Comparison of ENCODE assay signal across 8 cellular contexts in the genomic region with DNA sequence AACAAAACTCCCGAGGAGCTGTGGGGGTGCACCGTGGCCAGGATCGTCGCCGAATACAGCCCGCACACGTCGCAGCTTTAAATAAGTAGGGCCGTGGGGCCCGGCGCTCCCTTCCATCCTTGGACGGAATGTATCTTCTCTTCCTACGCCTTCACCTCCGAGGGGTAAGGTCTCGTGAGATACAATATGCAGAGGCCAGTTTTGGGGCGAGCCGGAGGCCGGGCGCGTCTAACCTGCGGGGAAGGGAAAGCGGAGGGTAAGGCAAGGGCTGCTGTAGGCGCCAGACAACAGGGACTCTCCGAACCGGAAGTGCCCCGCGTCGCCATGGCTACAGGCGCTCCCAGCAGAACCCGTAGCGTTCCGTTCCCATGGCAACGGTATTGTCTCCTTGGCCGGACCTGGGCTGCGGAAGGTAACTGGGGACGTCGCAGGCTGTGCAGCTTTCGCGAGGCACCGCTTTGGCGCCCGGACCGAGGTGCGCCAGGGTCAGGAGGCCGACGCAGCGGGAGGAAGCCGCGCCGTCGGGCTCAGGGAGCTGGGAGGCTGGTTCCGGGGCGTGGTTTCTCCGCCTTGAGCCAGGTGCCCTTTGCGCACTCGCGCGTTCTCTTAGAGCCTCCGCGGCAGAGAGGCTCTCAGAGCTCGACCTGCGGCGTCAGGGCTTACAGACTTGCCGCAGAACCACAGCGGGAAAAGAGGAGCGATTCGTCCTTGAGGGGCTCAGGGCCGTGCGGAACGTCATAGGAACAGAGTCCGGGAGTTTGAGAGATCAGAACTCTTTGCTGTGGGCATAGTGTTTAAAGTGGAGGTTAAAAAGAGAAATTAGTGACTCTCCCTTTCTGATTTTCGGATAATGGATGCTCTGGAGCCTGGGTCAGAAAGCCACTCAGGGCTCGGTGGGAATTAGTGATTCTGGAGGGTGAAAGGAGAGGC. TPM values are rescaled to one million over a fixed set of nuclear protein-coding genes. Genes with fewer than 3 reads are reported as not detected.
DNase-seq lines count a peak whose midpoint lies in the region; ATAC-seq and TF ChIP-seq lines count a peak whose summit lies in the region.

A gene with protein sequence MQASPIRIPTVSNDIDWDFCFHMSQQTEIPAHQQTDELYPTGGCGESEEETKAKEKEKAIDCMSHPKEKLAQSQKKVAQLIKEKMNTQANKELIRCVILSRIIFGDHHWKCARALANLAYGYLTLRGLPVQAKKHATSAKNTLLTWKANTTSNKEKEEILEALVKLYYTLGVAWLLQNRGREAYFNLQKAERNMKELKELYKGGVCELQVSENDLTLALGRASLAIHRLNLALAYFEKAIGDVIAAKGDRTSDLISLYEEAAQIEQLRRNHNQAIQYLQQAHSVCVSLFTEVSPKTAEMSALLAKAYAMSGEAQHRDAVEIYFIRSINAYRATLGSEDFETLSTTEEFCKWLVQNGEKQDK (plus strand): TSS at position 380 of the 930 bp plus-strand sequence. CDS start 1,508 bp downstream, outside the sequence.

- peaks cover 17% of the 10 kb centered on the region for H3K4me1 Mint-ChIP-seq in activated CD4-positive, alpha-beta memory T cell treated with anti-CD3 and anti-CD28 coated beads, Interleukin-2, amount 10 ng/mL, durations not matched to agents 7 days and 5 days

- H3K9me3 ChIP-seq in ectodermal cell (ENCODE audit: control insufficient read depth, low read length) = no peaks in the 10 kb centered on the region
- H3K9me3 ChIP-seq in lower lobe of right lung = no peaks in the 10 kb centered on the region

- H3K27me3 Mint-ChIP-seq in activated CD4-positive, alpha-beta memory T cell treated with anti-CD3 and anti-CD28 coated beads, Interleukin-2, amount 10 ng/mL, durations not matched to agents 7 days and 5 days = peaks cover 7% of the 10 kb centered on the region

- peak; percentile 90 for DNase-seq in AG08396 (ENCODE audit: low spot score)
- peak; percentile 91 for DNase-seq in NCI-H345 treated with DMSO at 0.1 percent for 48 hours (lab: John Stamatoyannopoulos, UW; ENCODE audit: unreplicated experiment)
- peak; percentile 89 for DNase-seq in activated CD4-positive, alpha-beta memory T cell treated with anti-CD3 and anti-CD28 coated beads, Interleukin-2, amount 10 ng/mL, durations not matched to agents 7 days and 5 days
- peak; percentile 94 for DNase-seq in lower lobe of right lung
- DNase-seq in stimulated activated CD4-positive, alpha-beta T cell treated with anti-CD3 and anti-CD28 coated beads, Interleukin-4, amount 100 ng/mL, for 48 hours (ENCODE audit: low read depth in 2 of 2) = peak; percentile 79 to 86

- ATAC-seq in GM19035 (IDR thresholded peaks at IDR 0.05; ENCODE audit: unreplicated experiment) (peak; percentile 99), HG03280 (IDR thresholded peaks at IDR 0.05; ENCODE audit: unreplicated experiment) (peak; percentile 97), lower lobe of right lung (peak; percentile 95 to 97)

- H3K36me3 Mint-ChIP-seq in activated CD4-positive, alpha-beta memory T cell treated with anti-CD3 and anti-CD28 coated beads, Interleukin-2, amount 10 ng/mL, durations not matched to agents 7 days and 5 days (ENCODE audit: low read depth) = no peaks in the 10 kb centered on the region

- no peaks in the 10 kb centered on the region for H3K36me3 ChIP-seq in ectodermal cell (ENCODE audit: control insufficient read depth, insufficient read depth, low read length)
- no peaks in the 10 kb centered on the region for H3K36me3 ChIP-seq in lower lobe of right lung

- WGBS in ectodermal cell, 2 experiments = 3% methylated on average over 73 of the region's 73 CpGs

- H3K4me3 ChIP-seq in ectodermal cell (ENCODE audit: insufficient read depth, low read depth, low read length) (peak within 1 kb of the TSS; percentile 62), lower lobe of right lung (peak within 1 kb of the TSS; percentile 84)

- TF ChIP-seq CTCF in lower lobe of right lung (IDR thresholded peaks at IDR 0.05) = no peak

- H3K9me3 Mint-ChIP-seq in activated CD4-positive, alpha-beta memory T cell treated with anti-CD3 and anti-CD28 coated beads, Interleukin-2, amount 10 ng/mL, durations not matched to agents 7 days and 5 days = no peaks in the 10 kb centered on the region

- peak within 1 kb of the TSS; percentile 89 for H3K4me3 Mint-ChIP-seq in activated CD4-positive, alpha-beta memory T cell treated with anti-CD3 and anti-CD28 coated beads, Interleukin-2, amount 10 ng/mL, durations not matched to agents 7 days and 5 days

- H3K27me3 ChIP-seq in ectodermal cell (ENCODE audit: control insufficient read depth, insufficient read depth, low read length, poor library complexity, severe bottlenecking) (no peaks in the 10 kb centered on the region), lower lobe of right lung (ENCODE audit: low read depth) (no peaks in the 10 kb centered on the region)

- CTCF ChIA-PET in activated CD4-positive, alpha-beta memory T cell treated with anti-CD3 and anti-CD28 coated beads, Interleukin-2, amount 10 ng/mL, durations not matched to agents 7 days and 5 days (lab: Charles Lee) = interaction anchor here (1.0 kb wide), 1 partner anchor 90 kb away, joined by 3 read pairs; the partner anchor contains the start of gene DNAJC21

- H3K27ac Mint-ChIP-seq in activated CD4-positive, alpha-beta memory T cell treated with anti-CD3 and anti-CD28 coated beads, Interleukin-2, amount 10 ng/mL, durations not matched to agents 7 days and 5 days = peak within 1 kb of the TSS; percentile 61

- intact Hi-C loops in lower lobe of right lung (cut with DNase I) = no loop called here

- H3K27ac ChIP-seq in ectodermal cell (ENCODE audit: insufficient read depth, low read depth, low read length, poor library complexity, severe bottlenecking) (peak within 1 kb of the TSS; percentile 78), lower lobe of right lung (peak within 1 kb of the TSS; percentile 80)

- POLR2A ChIA-PET in activated CD4-positive, alpha-beta memory T cell treated with anti-CD3 and anti-CD28 coated beads, Interleukin-2, amount 10 ng/mL, durations not matched to agents 7 days and 5 days (lab: Charles Lee) = interaction anchor here (1.0 to 1.7 kb wide), 6 partner anchors 9 to 78 kb away, joined by 3 to 10 read pairs (median 3); partner anchors contain the start of genes BRIX1 and RAD1

- no peaks in the 10 kb centered on the region for H3K4me1 ChIP-seq in ectodermal cell (ENCODE audit: control insufficient read depth, insufficient read depth, low read length)
- H3K4me1 ChIP-seq in lower lobe of right lung = peaks cover 17% of the 10 kb centered on the region

RNA-seq across cellular contexts. Expression of the gene that starts here (rescaled TPM):
- not detected for total RNA-seq in activated CD4-positive, alpha-beta memory T cell treated with anti-CD3 and anti-CD28 coated beads, Interleukin-2, amount 10 ng/mL, durations not matched to agents 7 days and 5 days
- polyA plus RNA-seq in ectodermal cell (2013, experiment 1 of 4) = 4.4 TPM
- 3.2 TPM for polyA plus RNA-seq in ectodermal cell (2013, experiment 2 of 4)
- polyA plus RNA-seq in ectodermal cell (2013, experiment 3 of 4) = 2.2 TPM
- 4.5 TPM for polyA plus RNA-seq in ectodermal cell (2013, experiment 4 of 4)
- 1.3 TPM for total RNA-seq in lower lobe of right lung

Comparison
In these comparisons a context has a peak if more than half of its experiments do, and no peak if none do; other contexts are left out.
1. Peak in every context shown above with its lines: DNase-seq, ATAC-seq, H3K4me3 ChIP-seq and H3K27ac ChIP-seq.
2. Peak in DNase-seq in activated CD4-positive, alpha-beta memory T cell treated with anti-CD3 and anti-CD28 coated beads, Interleukin-2, amount 10 ng/mL, durations not matched to agents 7 days and 5 days; RNA of the gene not detected or under 1 TPM.